12 cellular contexts compared by ENCODE assay signal in genomic region chr3:98977520-98977919, GRCh38.
DNase-seq lines count a peak whose midpoint lies in the region; ATAC-seq and TF ChIP-seq lines count a peak whose summit lies in the region.
"Had no signal": no experiment of that assay in that cellular context is flagged by ENCODE, and none has a peak within 500 bp of the region (broad histone marks: within the 10 kb centered on the region; RNA-seq: fewer than 3 reads in every experiment).

No MANE protein-coding gene starts in this region.

- H3K27ac Mint-ChIP-seq in stimulated activated naive CD8-positive, alpha-beta T cell treated with anti-CD3 and anti-CD28 coated beads, Interleukin-15, amount 100 ng/mL, for 72 hours: no peak overlapping the region
- H3K27ac Mint-ChIP-seq: stimulated activated naive CD8-positive, alpha-beta T cell treated with anti-CD3 and anti-CD28 coated beads, Interleukin-15, Interleukin-2, amounts not matched to agents 100 ng/mL and 50 ng/mL, for 24 hours had no signal

- H3K27me3 ChIP-seq in ACC112 (ENCODE audit: insufficient read depth, low read length) (no peaks in the 10 kb centered on the region), fibroblast of lung (ENCODE audit: control insufficient read depth, insufficient read depth, low read length) (no peaks in the 10 kb centered on the region), tibial artery (no peaks in the 10 kb centered on the region)
- H3K27me3 ChIP-seq: BLaER1 treated with 17β-estradiol and CSF1 and Interleukin-3, amounts not matched to agents 10 nM and 100 nM; spleen had no signal

- H3K36me3 ChIP-seq in ACC112 (ENCODE audit: insufficient read depth, low read length) (no peaks in the 10 kb centered on the region; the same call in 1 of the 2 replicates), fibroblast of lung (ENCODE audit: control insufficient read depth, insufficient read depth, low read length) (no peaks in the 10 kb centered on the region), tibial artery (no peaks in the 10 kb centered on the region)
- H3K36me3 ChIP-seq: BLaER1 treated with 17β-estradiol and CSF1 and Interleukin-3, amounts not matched to agents 10 nM and 100 nM; spleen had no signal

- H3K4me3 ChIP-seq in ACC112 (ENCODE audit: low read depth, low read length): peak overlapping the region; percentile 19
- H3K4me3 ChIP-seq in fibroblast of lung (replicated peaks in 1 of 4; ENCODE audit: control extremely low read depth in 1 of 4, insufficient read depth in 1 of 4, low read depth in 3 of 4, low read length in 4 of 4): no peak overlapping the region
- no peak overlapping the region for H3K4me3 ChIP-seq in tibial artery
- H3K4me3 ChIP-seq: BLaER1 treated with 17β-estradiol and CSF1 and Interleukin-3, amounts not matched to agents 10 nM and 100 nM; spleen had no signal

- intact Hi-C loops in tibial artery (cut with DNase I; ENCODE audit: low total_unique reads): loop anchor here (10.0 kb wide), 1 partner anchor 353 kb away; no protein-coding TSS in a partner anchor

- H3K27ac ChIP-seq in ACC112 (ENCODE audit: low read depth, low read length) (peak overlapping the region; percentile 92), fibroblast of lung (ENCODE audit: insufficient read depth, low read length) (peak overlapping the region; percentile 48), tibial artery (no peak overlapping the region)
- H3K27ac ChIP-seq: BLaER1 treated with 17β-estradiol and CSF1 and Interleukin-3, amounts not matched to agents 10 nM and 100 nM; spleen had no signal

- no peak overlapping the region for H3K4me3 Mint-ChIP-seq in stimulated activated naive CD8-positive, alpha-beta T cell treated with anti-CD3 and anti-CD28 coated beads, Interleukin-15, amount 100 ng/mL, for 72 hours
- H3K4me3 Mint-ChIP-seq: stimulated activated naive CD8-positive, alpha-beta T cell treated with anti-CD3 and anti-CD28 coated beads, Interleukin-15, Interleukin-2, amounts not matched to agents 100 ng/mL and 50 ng/mL, for 24 hours had no signal

- peaks cover 7% of the 10 kb centered on the region for H3K4me1 Mint-ChIP-seq in stimulated activated naive CD8-positive, alpha-beta T cell treated with anti-CD3 and anti-CD28 coated beads, Interleukin-15, amount 100 ng/mL, for 72 hours

- H3K9ac ChIP-seq in fibroblast of lung (ENCODE audit: insufficient read depth, low read length): no peak overlapping the region
- H3K9ac ChIP-seq: BLaER1 treated with 17β-estradiol and CSF1 and Interleukin-3, amounts not matched to agents 10 nM and 100 nM had no signal

- peaks cover 21% of the 10 kb centered on the region for H3K27me3 Mint-ChIP-seq in stimulated activated naive CD8-positive, alpha-beta T cell treated with anti-CD3 and anti-CD28 coated beads, Interleukin-15, amount 100 ng/mL, for 72 hours

- peak overlapping the region; percentile 40 for H3K4me2 ChIP-seq in fibroblast of lung (ENCODE audit: extremely low read depth, insufficient read depth, low read length)

- H3K79me2 ChIP-seq in ACC112 (ENCODE audit: control insufficient read depth, insufficient read depth, low read length, unreplicated experiment) (peaks cover 41% of the 10 kb centered on the region), fibroblast of lung (ENCODE audit: control insufficient read depth, insufficient read depth, low read length) (peaks cover 2% of the 10 kb centered on the region)

- DNase-seq in RPMI7951 (ENCODE audit: low read depth): peak; percentile 98
- peak; percentile 85 to 99 for DNase-seq in fibroblast of lung (ENCODE audit: low read depth in 2 of 2)
- DNase-seq in NCI-H748 treated with DMSO at 0.1 percent for 48 hours (lab: John Stamatoyannopoulos, UW): no peak
- DNase-seq in stimulated activated naive CD8-positive, alpha-beta T cell treated with anti-CD3 and anti-CD28 coated beads, Interleukin-15, amount 100 ng/mL, for 72 hours: no peak
- DNase-seq in tibial artery: no peak
- no peak for DNase-seq in stimulated activated CD4-positive, alpha-beta T cell treated with anti-CD3 and anti-CD28 coated beads, Interleukin-2, amount 100 ng/mL, for 48 hours
- DNase-seq: NCI-H1436, spleen had no signal

- H3K9me3 ChIP-seq in fibroblast of lung (ENCODE audit: control insufficient read depth, insufficient read depth, low read depth, low read length): no peaks in the 10 kb centered on the region
- no peaks in the 10 kb centered on the region for H3K9me3 ChIP-seq in tibial artery
- H3K9me3 ChIP-seq: spleen had no signal

- peaks cover 0 to 7% of the 10 kb centered on the region in 2 donors for H3K9me3 Mint-ChIP-seq in stimulated activated naive CD8-positive, alpha-beta T cell treated with anti-CD3 and anti-CD28 coated beads, Interleukin-15, amount 100 ng/mL, for 72 hours
- H3K9me3 Mint-ChIP-seq: stimulated activated naive CD8-positive, alpha-beta T cell treated with anti-CD3 and anti-CD28 coated beads, Interleukin-15, Interleukin-2, amounts not matched to agents 100 ng/mL and 50 ng/mL, for 24 hours had no signal

- no peaks in the 10 kb centered on the region for H4K20me1 ChIP-seq in fibroblast of lung (ENCODE audit: control insufficient read depth, extremely low read depth, insufficient read depth, low read length)
- H4K20me1 ChIP-seq: BLaER1 treated with 17β-estradiol and CSF1 and Interleukin-3, amounts not matched to agents 10 nM and 100 nM had no signal

- no peak for TF ChIP-seq CTCF in fibroblast of lung (conservative IDR thresholded peaks at IDR 0.05 in 1 of 2, IDR thresholded peaks at IDR 0.05 in 1 of 2; ENCODE audit: low read depth in 1 of 2, low read length in 2 of 2)
- no peak for TF ChIP-seq CTCF in tibial artery (IDR thresholded peaks at IDR 0.05)

- H3K4me1 ChIP-seq in ACC112 (ENCODE audit: control insufficient read depth, insufficient read depth, low read length, unreplicated experiment) (peaks cover 58% of the 10 kb centered on the region), fibroblast of lung (ENCODE audit: control insufficient read depth, extremely low read depth, insufficient read depth, low read length) (peaks cover 7% of the 10 kb centered on the region), tibial artery (no peaks in the 10 kb centered on the region)
- H3K4me1 ChIP-seq: spleen had no signal

- ATAC-seq in GM21360 (IDR thresholded peaks at IDR 0.05; ENCODE audit: unreplicated experiment): peak; percentile 33
- ATAC-seq in stimulated activated naive CD8-positive, alpha-beta T cell treated with anti-CD3 and anti-CD28 coated beads, Interleukin-15, amount 100 ng/mL, for 72 hours: no peak

- H2AFZ ChIP-seq in ACC112 (ENCODE audit: low read length, unreplicated experiment): no peak overlapping the region
- H2AFZ ChIP-seq in fibroblast of lung (ENCODE audit: low read length): no peak overlapping the region

Comparison
In these comparisons a context has a peak if more than half of its experiments do, and no peak if none do; other contexts are left out.
1. H3K27ac ChIP-seq: peak in ACC112 (single experiment) and fibroblast of lung (single experiment); none in tibial artery (0 of 2).
2. DNase-seq: peak in RPMI7951 (single experiment) and fibroblast of lung (2 of 2); none in NCI-H748 treated with DMSO at 0.1 percent for 48 hours (single experiment), stimulated activated naive CD8-positive, alpha-beta T cell treated with anti-CD3 and anti-CD28 coated beads, Interleukin-15, amount 100 ng/mL, for 72 hours (0 of 2), tibial artery (0 of 2) and stimulated activated CD4-positive, alpha-beta T cell treated with anti-CD3 and anti-CD28 coated beads, Interleukin-2, amount 100 ng/mL, for 48 hours (0 of 2).